In the genomic region with DNA sequence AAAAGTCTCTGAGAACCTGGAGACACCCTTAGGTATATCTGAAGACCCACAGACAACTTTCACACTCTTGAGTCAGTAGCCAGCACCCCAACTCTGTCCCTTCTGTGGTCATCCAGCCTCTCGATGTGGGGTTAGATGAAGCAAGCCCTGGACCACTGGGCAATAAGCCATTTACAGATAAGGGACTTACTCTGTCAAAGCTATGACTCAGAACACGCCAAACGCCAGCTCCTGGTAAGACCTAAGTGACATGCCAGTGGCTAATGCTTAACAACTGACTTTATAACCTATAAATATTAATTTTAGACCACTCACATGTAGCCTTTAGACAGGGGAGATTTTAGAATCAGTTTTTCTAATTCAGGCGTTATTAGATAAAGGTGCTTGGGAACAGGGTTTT, we compare ENCODE assay signal across 16 cellular contexts.
DNase-seq lines count a peak whose midpoint lies in the region; ATAC-seq, FAIRE-seq and TF ChIP-seq lines count a peak whose summit lies in the region.
"Had no signal": no experiment of that assay in that cellular context is flagged by ENCODE, and none has a peak within 500 bp of the region (broad histone marks: within the 10 kb centered on the region; RNA-seq: fewer than 3 reads in every experiment).

No MANE protein-coding gene starts in this region.

- no peak for TF ChIP-seq EP300 in transverse colon (IDR thresholded peaks at IDR 0.05; ENCODE audit: low read depth)

- H3K27ac ChIP-seq in astrocyte (ENCODE audit: low read depth, low read length) (no peak overlapping the region), transverse colon (no peak overlapping the region)
- H3K27ac ChIP-seq: C4-2B, RWPE1 had no signal

- H3K9me3 Mint-ChIP-seq in astrocyte (ENCODE audit: unreplicated experiment) = no peaks in the 10 kb centered on the region

- H3K79me2 ChIP-seq in astrocyte (ENCODE audit: insufficient read depth, low read length) = no peaks in the 10 kb centered on the region

- in situ Hi-C loops in transverse colon (cut with MboI; ENCODE audit: low pct_ligation_motif_present in 1 of 4, low pct_unique_long_range_greater_than_20kb in 1 of 4, low sequenced_read_pairs in 3 of 4) = no loop called here

- H3K27me3 ChIP-seq in BE2C (no peaks in the 10 kb centered on the region; the same call in 1 of the 2 replicates), astrocyte (ENCODE audit: insufficient read depth, low read length) (no peaks in the 10 kb centered on the region), transverse colon (no peaks in the 10 kb centered on the region)

- no peak for TF ChIP-seq CTCF in BE2C (IDR thresholded peaks at IDR 0.05; ENCODE audit: low read depth, low read length)
- TF ChIP-seq CTCF in astrocyte (IDR thresholded peaks at IDR 0.05; ENCODE audit: insufficient read depth, low read depth, low read length) = no peak
- no peak for TF ChIP-seq CTCF in transverse colon (IDR thresholded peaks at IDR 0.05)

- H3K4me2 ChIP-seq in astrocyte (ENCODE audit: low read length) = no peak overlapping the region

- H3K4me1 Mint-ChIP-seq in astrocyte (ENCODE audit: low read depth, unreplicated experiment) = peaks cover 4% of the 10 kb centered on the region

- H4K20me1 ChIP-seq in astrocyte (ENCODE audit: insufficient read depth, low read length) = no peaks in the 10 kb centered on the region

- no peaks in the 10 kb centered on the region for H3K9me3 ChIP-seq in BE2C
- no peaks in the 10 kb centered on the region for H3K9me3 ChIP-seq in astrocyte (ENCODE audit: insufficient read depth, low read depth, low read length)
- H3K9me3 ChIP-seq in transverse colon = no peaks in the 10 kb centered on the region

- no peak for TF ChIP-seq POLR2A in transverse colon (IDR thresholded peaks at IDR 0.05)

- H3K4me1 ChIP-seq in BE2C (no peaks in the 10 kb centered on the region), astrocyte (ENCODE audit: insufficient read depth, low read length) (peaks cover 10% of the 10 kb centered on the region), transverse colon (no peaks in the 10 kb centered on the region)

- H3K4me3 ChIP-seq in BE2C (ENCODE audit: low read depth, low read length) = no peak overlapping the region
- H3K4me3 ChIP-seq in astrocyte (ENCODE audit: insufficient read depth, low read depth, low read length) = no peak overlapping the region
- H3K4me3 ChIP-seq in transverse colon = no peak overlapping the region

- H3K9ac ChIP-seq in astrocyte (ENCODE audit: low read length) = no peak overlapping the region

- H3K4me3 Mint-ChIP-seq in astrocyte (ENCODE audit: unreplicated experiment) = no peak overlapping the region

- H3K36me3 ChIP-seq in BE2C = no peaks in the 10 kb centered on the region
- H3K36me3 ChIP-seq in astrocyte (ENCODE audit: insufficient read depth, low read length) = no peaks in the 10 kb centered on the region
- no peaks in the 10 kb centered on the region for H3K36me3 ChIP-seq in transverse colon

- H2AFZ ChIP-seq in astrocyte (ENCODE audit: low read depth, low read length) = no peak overlapping the region

- H3K27ac Mint-ChIP-seq in astrocyte (ENCODE audit: unreplicated experiment) = no peak overlapping the region

- ATAC-seq in HG03521 (IDR thresholded peaks at IDR 0.05; ENCODE audit: unreplicated experiment) (no peak), HG02763 (IDR thresholded peaks at IDR 0.05; ENCODE audit: unreplicated experiment) (no peak)

- intact Hi-C loops in transverse colon (cut with DNase I; ENCODE audit: low total_unique reads) = no loop called here

- H3K27me3 Mint-ChIP-seq in astrocyte (ENCODE audit: low read depth, unreplicated experiment) = peaks cover 13% of the 10 kb centered on the region

- H3K36me3 Mint-ChIP-seq in astrocyte (ENCODE audit: low read depth, unreplicated experiment) = no peaks in the 10 kb centered on the region

- DNase-seq in BE2C = peak; percentile 16
- peak; percentile 87 for DNase-seq in M059J (ENCODE audit: low read depth)
- peak; percentile 62 for DNase-seq in astrocyte (ENCODE audit: low read depth)
- peak; percentile 36 for DNase-seq in iris pigment epithelial cell (ENCODE audit: low read depth)
- DNase-seq in transverse colon = no peak
- DNase-seq: DMS 273 treated with DMSO at 0.1 percent for 48 hours, H7, KG1, NCI-H1092, NCI-H146, NCI-H2081 treated with DMSO at 0.1 percent for 48 hours, NCI-H510A treated with DMSO at 0.1 percent for 48 hours had no signal

- WGBS in transverse colon (ENCODE audit: low coverage in 1 of 2), 2 donors = 70% methylated on average over 4 of the region's 4 CpGs; no CpG with 5 or more reads in 1 of the 2 donors

- FAIRE-seq in astrocyte (lab: Jason Lieb, UNC) = no peak
